Comparison of ENCODE assay signal across 10 cellular contexts in genomic region chr17:32161506-32162365, GRCh38. TPM values are rescaled to one million over a fixed set of nuclear protein-coding genes. Genes with fewer than 3 reads are reported as not detected.
DNase-seq lines count a peak whose midpoint lies in the region; ATAC-seq and FAIRE-seq lines count a peak whose summit lies in the region.
"Had no signal": no experiment of that assay in that cellular context is flagged by ENCODE, and none has a peak within 500 bp of the region (broad histone marks: within the 10 kb centered on the region; RNA-seq: fewer than 3 reads in every experiment).

No MANE protein-coding gene starts in this region.

- in situ Hi-C loops in ACHN (cut with HindIII; ENCODE audit: low pct_ligation_motif_present, low pct_unique_long_range_greater_than_20kb, low sequenced_read_pairs) = no loop called here

- ATAC-seq in GM21737 (IDR thresholded peaks at IDR 0.05; ENCODE audit: unreplicated experiment) = no peak

- no peak for FAIRE-seq in frontal cortex (lab: Jason Lieb, UNC)

- DNase-seq in ACHN (peak; percentile 94), HK-2 (ENCODE audit: unreplicated experiment) (peak; percentile 78), amniotic stem cell (lab: John Stamatoyannopoulos, UW) (peak; percentile 30), hepatic stellate cell (ENCODE audit: low spot score) (peak; percentile 84), NCI-H1436 treated with DMSO at 0.1 percent for 48 hours (lab: John Stamatoyannopoulos, UW) (no peak), frontal cortex (ENCODE audit: low spot score in 2 of 2) (no peak), NCI-H146 (lab: John Stamatoyannopoulos, UW) (no peak)
- DNase-seq: central memory CD4-positive, alpha-beta T cell; NCI-H1417 treated with DMSO at 0.1 percent for 48 hours had no signal

RNA-seq across cellular contexts. Expression of gene RHOT1, which starts 19.4 kb away (rescaled TPM):
- 156 TPM for total RNA-seq in frontal cortex

Comparison
In these comparisons a context has a peak if more than half of its experiments do, and no peak if none do; other contexts are left out.
1. DNase-seq: peak in ACHN (single experiment), HK-2 (single experiment), amniotic stem cell (single experiment) and hepatic stellate cell (single experiment); none in NCI-H1436 treated with DMSO at 0.1 percent for 48 hours (single experiment), frontal cortex (0 of 2) and NCI-H146 (single experiment).